ENCODE assay signal across 21 cellular contexts in genomic region chr2:148459300-148459891, GRCh38.
A peak's percentile ranks its signal among the peaks of the same experiment; 100 is the strongest.
DNase-seq lines count a peak whose midpoint lies in the region; ATAC-seq and TF ChIP-seq lines count a peak whose summit lies in the region.
"Had no signal": no experiment of that assay in that cellular context is flagged by ENCODE, and none has a peak within 500 bp of the region (broad histone marks: within the 10 kb centered on the region; RNA-seq: fewer than 3 reads in every experiment).

No MANE protein-coding gene starts in this region.

- TF ChIP-seq CTCF in coronary artery (IDR thresholded peaks at IDR 0.05) (no peak), thoracic aorta (IDR thresholded peaks at IDR 0.05) (no peak)

- H3K9me3 ChIP-seq in thoracic aorta = no peaks in the 10 kb centered on the region
- H3K9me3 ChIP-seq in aorta (ENCODE audit: control insufficient read depth, low read length) = no peaks in the 10 kb centered on the region
- H3K9me3 ChIP-seq: BE2C, lower lobe of right lung had no signal

- DNase-seq in coronary artery (ENCODE audit: low spot score) (no peak), thoracic aorta (ENCODE audit: low spot score) (no peak), COLO668 (lab: John Stamatoyannopoulos, UW; ENCODE audit: unreplicated experiment) (no peak), aorta (no peak)
- DNase-seq: activated CD8-positive, alpha-beta memory T cell treated with anti-CD3 and anti-CD28 coated beads, Interleukin-2, amount 50 U/mL, for 4 hours; activated naive CD4-positive, alpha-beta T cell; BE2C; cortex of kidney; lower lobe of right lung; naive B cell; NCI-H2081; NCI-H510A treated with DMSO at 0.1 percent for 48 hours; posterior cingulate gyrus; stimulated activated CD4-positive, alpha-beta T cell treated with anti-CD3 and anti-CD28 coated beads, Interleukin-4, amount 100 ng/mL, for 4 hours; stimulated activated CD8-positive, alpha-beta memory T cell treated with anti-CD3 and anti-CD28 coated beads, Interleukin-4, amount 100 ng/mL, for 48 hours had no signal

- H3K4me3 ChIP-seq in coronary artery (no peak overlapping the region), thoracic aorta (no peak overlapping the region), aorta (ENCODE audit: low read length in 2 of 2) (no peak overlapping the region)
- H3K4me3 ChIP-seq: lower lobe of right lung, skin epidermis had no signal

- intact Hi-C loops in aorta (cut with DNase I) = no loop called here

- H3K27me3 ChIP-seq in thoracic aorta (replicated peaks; ENCODE audit: insufficient read depth) = no peaks in the 10 kb centered on the region
- H3K27me3 ChIP-seq in aorta (ENCODE audit: control insufficient read depth in 1 of 2, insufficient read depth in 2 of 2, low read length in 1 of 2) = no peaks in the 10 kb centered on the region
- H3K27me3 ChIP-seq: BE2C had no signal

- H3K36me3 ChIP-seq in thoracic aorta (no peaks in the 10 kb centered on the region), aorta (ENCODE audit: control insufficient read depth in 1 of 2, insufficient read depth in 2 of 2, low read length in 1 of 2) (no peaks in the 10 kb centered on the region)
- H3K36me3 ChIP-seq: BE2C had no signal

- H3K27ac ChIP-seq in coronary artery (peak overlapping the region; percentile 4 to 41), thoracic aorta (peak overlapping the region; percentile 32 to 65), aorta (ENCODE audit: low read depth in 1 of 2, low read length in 2 of 2) (no peak overlapping the region)
- H3K27ac ChIP-seq: epithelial cell of prostate, HL-60, lower lobe of right lung, skin epidermis had no signal

- 18 to 19% methylated on average over 2 of the region's 2 CpGs for WGBS in aorta, 2 donors

- ATAC-seq in GM18858 (IDR thresholded peaks at IDR 0.05; ENCODE audit: unreplicated experiment) (peak; percentile 62), HG03565 (IDR thresholded peaks at IDR 0.05; ENCODE audit: unreplicated experiment) (peak; percentile 65), thoracic aorta (ENCODE audit: insufficient number of reproducible peaks, low FRiP score, low read depth) (no peak), HG03432 (IDR thresholded peaks at IDR 0.05; ENCODE audit: unreplicated experiment) (no peak), aorta (ENCODE audit: low FRiP score) (no peak)
- ATAC-seq: lower lobe of right lung had no signal

- peaks cover 25 to 62% of the 10 kb centered on the region in 2 donors for H3K4me1 ChIP-seq in thoracic aorta (ENCODE audit: control insufficient read depth in 1 of 2, low read depth in 2 of 2)
- peaks cover 0 to 15% of the 10 kb centered on the region in 2 donors for H3K4me1 ChIP-seq in aorta (ENCODE audit: control insufficient read depth in 1 of 2, insufficient read depth in 2 of 2, low read length in 2 of 2)
- H3K4me1 ChIP-seq: BE2C, lower lobe of right lung had no signal

Comparison
In these comparisons a context has a peak if more than half of its experiments do, and no peak if none do; other contexts are left out.
1. ATAC-seq: peak in GM18858 (single experiment) and HG03565 (single experiment); none in thoracic aorta (single experiment), HG03432 (single experiment) and aorta (single experiment).
2. H3K27ac ChIP-seq: peak in coronary artery (2 of 2) and thoracic aorta (2 of 2); none in aorta (0 of 2).